9 cellular contexts compared by ENCODE assay signal in genomic region chr4:6371827-6372226, GRCh38.
"Had no signal": no experiment of that assay in that cellular context is flagged by ENCODE, and none has a peak within 500 bp of the region (broad histone marks: within the 10 kb centered on the region; RNA-seq: fewer than 3 reads in every experiment).

No MANE protein-coding gene starts in this region.

- H3K9ac ChIP-seq: GM23248 had no signal

- H3K9me3 Mint-ChIP-seq: HFFc6, IgD-negative memory B cell had no signal

- H3K27ac Mint-ChIP-seq: HFFc6, IgD-negative memory B cell had no signal

- ATAC-seq: HCT116, HepG2 had no signal

- H3K4me1 ChIP-seq: HAP-1 had no signal

- H3K4me3 Mint-ChIP-seq: HFFc6, IgD-negative memory B cell had no signal

- H3K27ac ChIP-seq: GM23248, HL-60 had no signal

- H3K4me1 Mint-ChIP-seq: IgD-negative memory B cell had no signal

- DNase-seq: GM23248, GOT3, H7, HFFc6 had no signal

- H3K9me3 ChIP-seq: HAP-1 had no signal

- H3K36me3 Mint-ChIP-seq: IgD-negative memory B cell had no signal

- FAIRE-seq: HepG2 had no signal

- H3K4me3 ChIP-seq: GM23248, HAP-1 had no signal
